9 cellular contexts compared by ENCODE assay signal in genomic region chr11:28529540-28530410, GRCh38.
DNase-seq lines count a peak whose midpoint lies in the region; ATAC-seq and TF ChIP-seq lines count a peak whose summit lies in the region.
"Had no signal": no experiment of that assay in that cellular context is flagged by ENCODE, and none has a peak within 500 bp of the region (broad histone marks: within the 10 kb centered on the region; RNA-seq: fewer than 3 reads in every experiment).

No MANE protein-coding gene starts in this region.

- H3K27ac Mint-ChIP-seq in naive thymus-derived CD8-positive, alpha-beta T cell: no peak overlapping the region

- no peak overlapping the region for H3K4me3 Mint-ChIP-seq in naive thymus-derived CD8-positive, alpha-beta T cell

- H3K9me3 ChIP-seq in SU-DHL-6 (ENCODE audit: insufficient read depth, low read length): peaks cover 4% of the 10 kb centered on the region; the same call in 1 of the 2 replicates

- DNase-seq in GM10266 (ENCODE audit: extremely low spot score): peak; percentile 33
- peak; percentile 35 for DNase-seq in iPS-NIHi11 (ENCODE audit: low spot score)
- no peak for DNase-seq in GF-D8 (lab: John Stamatoyannopoulos, UW)
- DNase-seq in naive thymus-derived CD8-positive, alpha-beta T cell: no peak
- DNase-seq in epidermal melanocyte (ENCODE audit: insufficient read length, low spot score): no peak

- H3F3A ChIP-seq in SU-DHL-6 (ENCODE audit: insufficient read depth): no peaks in the 10 kb centered on the region

- no peak overlapping the region for H3K9ac ChIP-seq in SU-DHL-6 (ENCODE audit: low read length)

- H3K36me3 Mint-ChIP-seq in naive thymus-derived CD8-positive, alpha-beta T cell: peaks cover 0 to 18% (median 12%) of the 10 kb centered on the region in 3 donors

- peaks cover 0 to 2% (median 0%) of the 10 kb centered on the region in 5 donors for H3K27me3 Mint-ChIP-seq in naive thymus-derived CD8-positive, alpha-beta T cell

- no peaks in the 10 kb centered on the region for H3K9me2 ChIP-seq in SU-DHL-6 (replicated peaks; ENCODE audit: insufficient read depth, low read length)

- POLR2A ChIA-PET in naive thymus-derived CD8-positive, alpha-beta T cell (lab: Charles Lee): no interaction called here

- H4K20me1 ChIP-seq in SU-DHL-6 (ENCODE audit: low read depth, low read length): no peaks in the 10 kb centered on the region

- H3K27ac ChIP-seq in SU-DHL-6 (ENCODE audit: low read depth, low read length): no peak overlapping the region
- H3K27ac ChIP-seq: skin epidermis had no signal

- H3K4me2 ChIP-seq in SU-DHL-6 (ENCODE audit: low read depth, low read length, poor library complexity, severe bottlenecking): no peak overlapping the region

- TF ChIP-seq CTCF in GM10266 (IDR thresholded peaks at IDR 0.05; ENCODE audit: control insufficient read depth, insufficient read depth, low read depth, missing control alignments): peak; percentile 27
- TF ChIP-seq CTCF in LNCAP (IDR thresholded peaks at IDR 0.05): peak; percentile 61
- TF ChIP-seq CTCF in SU-DHL-6 (IDR thresholded peaks at IDR 0.05; ENCODE audit: insufficient read depth, low read length, poor library complexity, severe bottlenecking): peak; percentile 35

- no peaks in the 10 kb centered on the region for H3K36me3 ChIP-seq in SU-DHL-6 (ENCODE audit: low read length)

- no peak for ATAC-seq in GM21619 (IDR thresholded peaks at IDR 0.05; ENCODE audit: unreplicated experiment)
- ATAC-seq in naive thymus-derived CD8-positive, alpha-beta T cell: no peak

- no peak overlapping the region for H2AFZ ChIP-seq in SU-DHL-6 (ENCODE audit: low read depth, low read length, severe bottlenecking)

- no peak overlapping the region for H3K4me3 ChIP-seq in SU-DHL-6 (ENCODE audit: insufficient read depth, low read length, poor library complexity, severe bottlenecking)
- H3K4me3 ChIP-seq: skin epidermis had no signal

- no peaks in the 10 kb centered on the region for H3K4me1 Mint-ChIP-seq in naive thymus-derived CD8-positive, alpha-beta T cell

- H3K27me3 ChIP-seq in SU-DHL-6 (ENCODE audit: low read length): no peaks in the 10 kb centered on the region

- no peaks in the 10 kb centered on the region for H3K79me2 ChIP-seq in SU-DHL-6 (ENCODE audit: insufficient read depth, low read length)

- H3K9me3 Mint-ChIP-seq in naive thymus-derived CD8-positive, alpha-beta T cell: peaks cover 0 to 21% (median 9%) of the 10 kb centered on the region in 9 donors

Comparison
In these comparisons a context has a peak if more than half of its experiments do, and no peak if none do; other contexts are left out.
1. DNase-seq: peak in GM10266 (single experiment) and iPS-NIHi11 (single experiment); none in GF-D8 (single experiment), naive thymus-derived CD8-positive, alpha-beta T cell (0 of 10) and epidermal melanocyte (single experiment).
2. Peak in every context shown above with its lines, with median percentiles within 50 percentile points of each other: CTCF ChIP-seq.